In the genomic region with DNA sequence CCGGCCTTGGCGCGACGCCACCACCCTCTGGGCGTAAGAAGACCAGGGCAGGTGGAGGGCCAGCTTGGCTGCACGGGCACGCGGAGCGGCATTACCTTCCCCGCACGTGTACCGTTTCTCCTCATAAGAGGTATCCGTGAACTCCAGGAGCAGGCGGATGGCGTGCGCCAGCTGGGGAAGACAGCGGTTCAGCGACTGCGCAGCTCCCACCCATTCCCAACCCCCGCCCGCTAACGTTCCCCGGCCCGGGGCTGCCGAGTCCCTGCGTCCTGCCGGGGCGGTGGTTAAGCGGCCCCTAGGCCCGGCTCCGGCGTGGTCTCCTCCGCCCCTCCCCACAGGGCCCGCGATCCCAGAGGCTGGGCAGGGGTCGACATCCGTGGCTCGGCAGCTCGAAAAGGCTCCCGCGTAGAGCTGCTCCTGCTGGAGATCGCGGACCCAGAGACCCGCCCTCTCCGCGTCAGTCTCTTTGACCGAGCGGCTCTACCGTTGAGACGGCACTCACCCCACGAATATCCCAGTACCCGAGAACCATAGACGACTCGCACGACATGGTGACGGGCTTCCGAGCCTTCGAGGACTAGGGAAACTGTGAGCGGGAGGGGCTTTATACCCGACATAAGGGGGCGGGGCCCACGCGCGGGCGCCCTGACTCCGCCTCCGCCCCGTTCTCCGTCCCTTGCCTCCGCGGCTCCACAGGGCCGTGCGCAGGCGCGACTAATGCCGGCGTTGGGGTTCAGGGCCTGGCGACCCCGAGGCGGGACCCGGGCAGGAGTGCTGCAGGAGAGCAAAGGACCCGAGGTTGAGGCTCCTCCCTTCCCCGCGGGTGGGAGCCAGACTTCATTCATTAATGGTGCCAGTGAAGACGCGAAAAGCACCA, we compare ENCODE assay signal across 8 cellular contexts. TPM values are rescaled to one million over a fixed set of nuclear protein-coding genes. Genes with fewer than 3 reads are reported as not detected.
DNase-seq lines count a peak whose midpoint lies in the region; ATAC-seq, FAIRE-seq and TF ChIP-seq lines count a peak whose summit lies in the region.

No MANE protein-coding gene starts in this region.

- peaks cover 13 to 19% of the 10 kb centered on the region in 2 donors for H3K36me3 ChIP-seq in duodenal mucosa (ENCODE audit: control insufficient read depth in 1 of 2, insufficient read depth in 2 of 2, low read length in 2 of 2)

- H3K36me3 Mint-ChIP-seq in activated CD4-positive, alpha-beta memory T cell treated with anti-CD3 and anti-CD28 coated beads, Interleukin-2, amount 10 ng/mL, durations not matched to agents 7 days and 5 days (ENCODE audit: low read depth): no peaks in the 10 kb centered on the region

- no peak for TF ChIP-seq POLR2A in GM12892 (IDR thresholded peaks at IDR 0.05; ENCODE audit: low read depth, low read length)
- no peak for TF ChIP-seq POLR2A in lower leg skin (IDR thresholded peaks at IDR 0.05)

- intact Hi-C loops in lower leg skin (cut with DNase I; ENCODE audit: low total_unique reads): no loop called here

- no peak for TF ChIP-seq CTCF in lower leg skin (IDR thresholded peaks at IDR 0.05)

- peaks cover 5 to 18% of the 10 kb centered on the region in 2 donors for H3K4me1 ChIP-seq in duodenal mucosa (ENCODE audit: control insufficient read depth in 1 of 2, insufficient read depth in 2 of 2, low read length in 2 of 2)

- no peaks in the 10 kb centered on the region for H3K9me3 Mint-ChIP-seq in activated CD4-positive, alpha-beta memory T cell treated with anti-CD3 and anti-CD28 coated beads, Interleukin-2, amount 10 ng/mL, durations not matched to agents 7 days and 5 days

- no peaks in the 10 kb centered on the region for H3K9me3 ChIP-seq in duodenal mucosa (ENCODE audit: control insufficient read depth in 1 of 2, low read length in 2 of 2)

- H3K27ac ChIP-seq in duodenal mucosa (ENCODE audit: low read depth, low read length): peak overlapping the region; percentile 79

- H3K4me3 ChIP-seq in duodenal mucosa (ENCODE audit: low read depth in 1 of 2, low read length in 2 of 2) (peak overlapping the region; percentile 69 to 82), lower leg skin (ENCODE audit: low read depth, poor library complexity, severe bottlenecking) (peak overlapping the region; percentile 68)

- 1 to 2% methylated on average over 40 to 79 of the region's 86 CpGs for WGBS in lower leg skin, 2 donors

- CTCF ChIA-PET in activated CD4-positive, alpha-beta memory T cell treated with anti-CD3 and anti-CD28 coated beads, Interleukin-2, amount 10 ng/mL, durations not matched to agents 7 days and 5 days (lab: Charles Lee): interaction anchor here (1.1 kb wide), 2 partner anchors 192 to 244 kb away, joined by 3 to 5 read pairs; a partner anchor contains a TSS

- FAIRE-seq in GM12892 (lab: Jason Lieb, UNC): no peak

- H3K4me1 Mint-ChIP-seq in activated CD4-positive, alpha-beta memory T cell treated with anti-CD3 and anti-CD28 coated beads, Interleukin-2, amount 10 ng/mL, durations not matched to agents 7 days and 5 days: peaks cover 11% of the 10 kb centered on the region

- POLR2A ChIA-PET in activated CD4-positive, alpha-beta memory T cell treated with anti-CD3 and anti-CD28 coated beads, Interleukin-2, amount 10 ng/mL, durations not matched to agents 7 days and 5 days (lab: Charles Lee): no interaction called here

- peak overlapping the region; percentile 75 to 76 for H3K9ac ChIP-seq in duodenal mucosa (ENCODE audit: low read depth in 1 of 2, low read length in 2 of 2)

- peak; percentile 82 for ATAC-seq in HG03025 (IDR thresholded peaks at IDR 0.05; ENCODE audit: low FRiP score, unreplicated experiment)
- ATAC-seq in GM18858 (IDR thresholded peaks at IDR 0.05; ENCODE audit: unreplicated experiment): no peak

- peaks cover 57% of the 10 kb centered on the region for H3K27me3 Mint-ChIP-seq in activated CD4-positive, alpha-beta memory T cell treated with anti-CD3 and anti-CD28 coated beads, Interleukin-2, amount 10 ng/mL, durations not matched to agents 7 days and 5 days

- DNase-seq in GM12892 (ENCODE audit: insufficient read length) (peak; percentile 59), NCI-H345 (lab: John Stamatoyannopoulos, UW) (peak; percentile 86), lower leg skin (ENCODE audit: low spot score in 2 of 2) (peak; percentile 76 to 97)
- DNase-seq in activated CD4-positive, alpha-beta memory T cell treated with anti-CD3 and anti-CD28 coated beads, Interleukin-2, amount 10 ng/mL, durations not matched to agents 7 days and 5 days: peak; percentile 77
- peak; percentile 79 to 82 for DNase-seq in stimulated activated CD4-positive, alpha-beta T cell treated with anti-CD3 and anti-CD28 coated beads, Interleukin-4, amount 100 ng/mL, for 4 hours

- peak overlapping the region; percentile 68 for H3K4me3 Mint-ChIP-seq in activated CD4-positive, alpha-beta memory T cell treated with anti-CD3 and anti-CD28 coated beads, Interleukin-2, amount 10 ng/mL, durations not matched to agents 7 days and 5 days

- no peaks in the 10 kb centered on the region for H3K27me3 ChIP-seq in duodenal mucosa (ENCODE audit: control insufficient read depth in 1 of 2, insufficient read depth in 2 of 2, low read length in 2 of 2)

- no peak overlapping the region for H3K27ac Mint-ChIP-seq in activated CD4-positive, alpha-beta memory T cell treated with anti-CD3 and anti-CD28 coated beads, Interleukin-2, amount 10 ng/mL, durations not matched to agents 7 days and 5 days

RNA-seq across cellular contexts. Expression of a gene that starts 0.9 kb away (rescaled TPM):
- polyA plus RNA-seq in GM12892 (2012; ENCODE audit: missing spikeins): 3.1 TPM
- under 1 TPM; 0.23 to 0.95 TPM for total RNA-seq in activated CD4-positive, alpha-beta memory T cell treated with anti-CD3 and anti-CD28 coated beads, Interleukin-2, amount 10 ng/mL, durations not matched to agents 7 days and 5 days
- 100 to 1,000 TPM in 3 of 4 donors, 10 to 100 TPM in 1; 68.7 to 213 (median 137) TPM for total RNA-seq in lower leg skin

RNA-seq across cellular contexts. Expression of a gene that starts 23.7 kb away (rescaled TPM):
- polyA plus RNA-seq in GM12892 (2012; ENCODE audit: missing spikeins): not detected
- total RNA-seq in activated CD4-positive, alpha-beta memory T cell treated with anti-CD3 and anti-CD28 coated beads, Interleukin-2, amount 10 ng/mL, durations not matched to agents 7 days and 5 days: not detected
- total RNA-seq in lower leg skin: not detected

RNA-seq across cellular contexts. Expression of a gene that starts 27.9 kb away (rescaled TPM):
- not detected for polyA plus RNA-seq in GM12892 (2012; ENCODE audit: missing spikeins)
- total RNA-seq in activated CD4-positive, alpha-beta memory T cell treated with anti-CD3 and anti-CD28 coated beads, Interleukin-2, amount 10 ng/mL, durations not matched to agents 7 days and 5 days: not detected
- 1 to 10 TPM in 3 of 4 donors, under 1 TPM in 1; 0.23 to 2.2 (median 1.5) TPM for total RNA-seq in lower leg skin

RNA-seq across cellular contexts. Expression of a gene that starts 52.4 kb away (rescaled TPM):
- polyA plus RNA-seq in GM12892 (2012; ENCODE audit: missing spikeins): 32.4 TPM
- not detected for total RNA-seq in activated CD4-positive, alpha-beta memory T cell treated with anti-CD3 and anti-CD28 coated beads, Interleukin-2, amount 10 ng/mL, durations not matched to agents 7 days and 5 days
- 10 to 100 TPM in 2 of 4 donors, not detected in 2; 26.1 to 60.4 TPM for total RNA-seq in lower leg skin

Comparison
In these comparisons a context has a peak if more than half of its experiments do, and no peak if none do; other contexts are left out.
1. RNA of a gene that starts 0.9 kb away (total RNA-seq): 68.7 to 213 TPM in lower leg skin; 0.23 to 0.95 TPM in activated CD4-positive, alpha-beta memory T cell treated with anti-CD3 and anti-CD28 coated beads, Interleukin-2, amount 10 ng/mL, durations not matched to agents 7 days and 5 days; every median in the first group is over 10 times any median in the second.
2. Peak in every context shown above with its lines, with median percentiles within 50 percentile points of each other: DNase-seq.